In the genomic region with DNA sequence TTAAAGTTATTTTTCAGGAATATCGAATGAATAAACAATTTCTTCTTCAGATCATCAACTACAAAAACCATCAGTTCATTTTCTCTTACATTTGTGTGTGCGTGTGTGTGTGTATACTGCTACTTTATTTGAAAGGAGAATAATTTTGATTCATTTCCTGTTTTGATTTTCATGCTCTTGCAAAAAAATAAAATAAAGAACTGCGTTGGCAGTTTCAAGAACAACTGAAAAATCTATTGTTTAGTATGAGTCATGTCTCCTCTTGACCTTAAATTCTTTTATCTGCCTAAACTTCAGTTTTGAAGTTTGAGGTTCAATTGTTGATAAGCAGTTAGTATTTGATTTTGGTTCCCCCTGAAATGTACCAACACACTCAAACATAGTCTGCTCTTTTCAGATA, we compare ENCODE assay signal across 17 cellular contexts.
DNase-seq lines count a peak whose midpoint lies in the region; ATAC-seq, FAIRE-seq and TF ChIP-seq lines count a peak whose summit lies in the region.
"Had no signal": no experiment of that assay in that cellular context is flagged by ENCODE, and none has a peak within 500 bp of the region (broad histone marks: within the 10 kb centered on the region; RNA-seq: fewer than 3 reads in every experiment).

No MANE protein-coding gene starts in this region.

- H3K36me3 ChIP-seq in HUES6 (ENCODE audit: control insufficient read depth, insufficient read depth, low read length), result no peaks in the 10 kb centered on the region
- H3K36me3 ChIP-seq in SU-DHL-6 (ENCODE audit: low read length), result no peaks in the 10 kb centered on the region
- H3K36me3 ChIP-seq in iPS-20b (ENCODE audit: insufficient read depth, low read depth, low read length), result no peaks in the 10 kb centered on the region
- H3K36me3 ChIP-seq in left lung, result no peaks in the 10 kb centered on the region
- H3K36me3 ChIP-seq: BLaER1 had no signal

- no peak overlapping the region for H3K9ac ChIP-seq in HUES6 (ENCODE audit: low read length)
- H3K9ac ChIP-seq in SU-DHL-6 (ENCODE audit: low read length), result peak overlapping the region; percentile 58
- H3K9ac ChIP-seq in iPS-20b (ENCODE audit: low read depth, low read length), result no peak overlapping the region
- H3K9ac ChIP-seq: BLaER1 had no signal

- FAIRE-seq in GM19239 (lab: Jason Lieb, UNC), result no peak
- FAIRE-seq: G401.6, GM12891 had no signal

- H3F3A ChIP-seq in SU-DHL-6 (ENCODE audit: insufficient read depth), result peaks cover 50% of the 10 kb centered on the region

- H3K27ac ChIP-seq in HUES6 (ENCODE audit: low read depth, low read length) (peak overlapping the region; percentile 52; the same call in 1 of the 2 replicates), SU-DHL-6 (ENCODE audit: low read depth, low read length) (peak overlapping the region; percentile 100), iPS-20b (ENCODE audit: low read length) (no peak overlapping the region), left lung (no peak overlapping the region)
- H3K27ac ChIP-seq: BLaER1 had no signal

- H3K79me2 ChIP-seq in SU-DHL-6 (ENCODE audit: insufficient read depth, low read length), result no peaks in the 10 kb centered on the region

- H3K27me3 ChIP-seq in HUES6 (ENCODE audit: control insufficient read depth, insufficient read depth, low read length) (no peaks in the 10 kb centered on the region), SU-DHL-6 (ENCODE audit: low read length) (no peaks in the 10 kb centered on the region), iPS-20b (ENCODE audit: insufficient read depth, low read length) (no peaks in the 10 kb centered on the region; the same call in 1 of the 2 replicates), left lung (no peaks in the 10 kb centered on the region)
- H3K27me3 ChIP-seq: BLaER1 had no signal

- no peaks in the 10 kb centered on the region for H3K9me3 ChIP-seq in HUES6 (ENCODE audit: control insufficient read depth, insufficient read depth, low read depth, low read length)
- no peaks in the 10 kb centered on the region for H3K9me3 ChIP-seq in SU-DHL-6 (ENCODE audit: insufficient read depth, low read length)
- no peaks in the 10 kb centered on the region for H3K9me3 ChIP-seq in iPS-20b (ENCODE audit: insufficient read depth, low read depth, low read length)
- H3K9me3 ChIP-seq in left lung, result no peaks in the 10 kb centered on the region
- H3K9me3 ChIP-seq: BLaER1, Caco-2 had no signal

- TF ChIP-seq CTCF in SU-DHL-6 (IDR thresholded peaks at IDR 0.05; ENCODE audit: insufficient read depth, low read length, poor library complexity, severe bottlenecking) (no peak), left lung (IDR thresholded peaks at IDR 0.05) (no peak)

- intact Hi-C loops in left lung (cut with DNase I), result no loop called here

- DNase-seq in DMS53 treated with DMSO at 0.1 percent for 48 hours (lab: John Stamatoyannopoulos, UW; ENCODE audit: unreplicated experiment) (peak; percentile 13), GM19239 (ENCODE audit: insufficient read length, low spot score) (no peak), left lung (no peak), activated T-cell treated with anti-CD3 and anti-CD28 coated beads for 4 hours (no peak), NCI-H187 treated with DMSO at 0.1 percent for 48 hours (lab: John Stamatoyannopoulos, UW) (no peak)
- DNase-seq: 8988T; AML-193; Caco-2; CD8-positive, alpha-beta memory T cell; HCEC 1CT; HFFc6 had no signal

- no peaks in the 10 kb centered on the region for H3K9me2 ChIP-seq in SU-DHL-6 (replicated peaks; ENCODE audit: insufficient read depth, low read length)

- no peak overlapping the region for H3K4me3 ChIP-seq in HUES6 (ENCODE audit: low read depth, low read length)
- peak overlapping the region; percentile 11 for H3K4me3 ChIP-seq in SU-DHL-6 (ENCODE audit: insufficient read depth, low read length, poor library complexity, severe bottlenecking)
- H3K4me3 ChIP-seq in iPS-20b (ENCODE audit: low read length), result 0 out of 2 replicates have a peak overlapping the region, but pooled peaks have one; percentile 3
- H3K4me3 ChIP-seq in left lung, result no peak overlapping the region
- H3K4me3 ChIP-seq: BLaER1 had no signal

- no peaks in the 10 kb centered on the region for H4K20me1 ChIP-seq in SU-DHL-6 (ENCODE audit: low read depth, low read length)
- H4K20me1 ChIP-seq: BLaER1 had no signal

- peaks cover 11% of the 10 kb centered on the region for H3K4me1 ChIP-seq in HUES6 (ENCODE audit: control insufficient read depth, insufficient read depth, low read length)
- H3K4me1 ChIP-seq in iPS-20b (ENCODE audit: insufficient read depth, low read length), result peaks cover 15% of the 10 kb centered on the region
- H3K4me1 ChIP-seq in left lung, result no peaks in the 10 kb centered on the region
- H3K4me1 ChIP-seq: BLaER1, Caco-2 had no signal

- H2AFZ ChIP-seq in SU-DHL-6 (ENCODE audit: low read depth, low read length, severe bottlenecking), result peak overlapping the region; percentile 19

- peak overlapping the region; percentile 97 for H3K4me2 ChIP-seq in SU-DHL-6 (ENCODE audit: low read depth, low read length, poor library complexity, severe bottlenecking)
- H3K4me2 ChIP-seq: BLaER1 had no signal

- ATAC-seq in left lung, result no peak

Comparison
In these comparisons a context has a peak if more than half of its experiments do, and no peak if none do; other contexts are left out.
1. H3K27ac ChIP-seq: peak in HUES6 (single experiment) and SU-DHL-6 (single experiment); none in iPS-20b (single experiment) and left lung (0 of 2).
2. H3K4me3 ChIP-seq: peak in SU-DHL-6 (single experiment) and iPS-20b (single experiment); none in HUES6 (single experiment) and left lung (0 of 2).